In the genomic region with DNA sequence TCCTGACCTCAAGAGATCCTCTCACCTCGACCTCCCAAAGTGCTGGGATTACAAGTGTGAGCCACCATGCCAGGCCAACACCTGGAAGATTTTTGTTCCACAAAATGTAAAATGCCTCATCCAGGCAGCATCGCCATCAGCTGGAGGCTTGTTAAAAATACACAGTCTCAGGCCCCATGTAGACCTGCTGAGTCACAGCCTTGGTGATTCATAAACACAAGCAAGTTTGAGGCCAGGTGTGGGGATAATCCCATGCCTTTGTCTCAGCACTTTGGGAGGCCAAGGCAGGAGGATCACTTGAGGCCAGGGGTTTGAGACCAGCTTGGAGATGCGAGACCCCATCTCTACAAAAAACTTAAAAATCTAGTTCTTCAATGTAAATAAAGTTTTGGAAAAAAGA, we compare ENCODE assay signal across 1 cellular context.
TF ChIP-seq lines count a peak whose summit lies in the region.

No MANE protein-coding gene starts in this region.

TF ChIP-seq in HepG2, 621 proteins besides CTCF, POLR2A, EP300 and RAD21:
- TF ChIP-seq, protein P1, sequence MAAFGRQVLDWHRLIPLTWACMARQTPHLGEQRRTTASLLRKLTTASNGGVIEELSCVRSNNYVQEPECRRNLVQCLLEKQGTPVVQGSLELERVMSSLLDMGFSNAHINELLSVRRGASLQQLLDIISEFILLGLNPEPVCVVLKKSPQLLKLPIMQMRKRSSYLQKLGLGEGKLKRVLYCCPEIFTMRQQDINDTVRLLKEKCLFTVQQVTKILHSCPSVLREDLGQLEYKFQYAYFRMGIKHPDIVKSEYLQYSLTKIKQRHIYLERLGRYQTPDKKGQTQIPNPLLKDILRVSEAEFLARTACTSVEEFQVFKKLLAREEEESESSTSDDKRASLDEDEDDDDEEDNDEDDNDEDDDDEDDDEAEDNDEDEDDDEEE (CRISPR knock-in tag; IDR thresholded peaks at IDR 0.05): no peak
- no peak for TF ChIP-seq EEA1 (CRISPR knock-in tag; IDR thresholded peaks at IDR 0.05; ENCODE audit: borderline replicate concordance)
- no peak for TF ChIP-seq KDM2A (CRISPR knock-in tag; IDR thresholded peaks at IDR 0.05; ENCODE audit: borderline replicate concordance, low read depth)
- TF ChIP-seq ZFP62 (CRISPR knock-in tag; IDR thresholded peaks at IDR 0.05): no peak
- peak; percentile 88 for TF ChIP-seq FOSL2 (CRISPR knock-in tag; IDR thresholded peaks at IDR 0.05)
- TF ChIP-seq, protein P2, sequence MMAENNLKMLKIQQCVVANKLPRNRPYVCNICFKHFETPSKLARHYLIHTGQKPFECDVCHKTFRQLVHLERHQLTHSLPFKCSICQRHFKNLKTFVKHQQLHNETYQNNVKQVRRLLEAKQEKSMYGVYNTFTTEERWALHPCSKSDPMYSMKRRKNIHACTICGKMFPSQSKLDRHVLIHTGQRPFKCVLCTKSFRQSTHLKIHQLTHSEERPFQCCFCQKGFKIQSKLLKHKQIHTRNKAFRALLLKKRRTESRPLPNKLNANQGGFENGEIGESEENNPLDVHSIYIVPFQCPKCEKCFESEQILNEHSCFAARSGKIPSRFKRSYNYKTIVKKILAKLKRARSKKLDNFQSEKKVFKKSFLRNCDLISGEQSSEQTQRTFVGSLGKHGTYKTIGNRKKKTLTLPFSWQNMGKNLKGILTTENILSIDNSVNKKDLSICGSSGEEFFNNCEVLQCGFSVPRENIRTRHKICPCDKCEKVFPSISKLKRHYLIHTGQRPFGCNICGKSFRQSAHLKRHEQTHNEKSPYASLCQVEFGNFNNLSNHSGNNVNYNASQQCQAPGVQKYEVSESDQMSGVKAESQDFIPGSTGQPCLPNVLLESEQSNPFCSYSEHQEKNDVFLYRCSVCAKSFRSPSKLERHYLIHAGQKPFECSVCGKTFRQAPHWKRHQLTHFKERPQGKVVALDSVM (CRISPR knock-in tag; IDR thresholded peaks at IDR 0.05): peak; percentile 57; the same call in 1 of the 2 replicates
- peak; percentile 27; the same call in 1 of the 2 replicates for TF ChIP-seq MAFF (IDR thresholded peaks at IDR 0.05; ENCODE audit: low read depth, low read length)
- no peak for TF ChIP-seq ZNF317 (CRISPR knock-in tag; IDR thresholded peaks at IDR 0.05)
- TF ChIP-seq ZNF550 (CRISPR knock-in tag; IDR thresholded peaks at IDR 0.05; ENCODE audit: borderline replicate concordance): no peak
- peak; percentile 54; the same call in 1 of the 2 replicates for TF ChIP-seq NFE2 (CRISPR knock-in tag; IDR thresholded peaks at IDR 0.05)
- TF ChIP-seq, protein P3, sequence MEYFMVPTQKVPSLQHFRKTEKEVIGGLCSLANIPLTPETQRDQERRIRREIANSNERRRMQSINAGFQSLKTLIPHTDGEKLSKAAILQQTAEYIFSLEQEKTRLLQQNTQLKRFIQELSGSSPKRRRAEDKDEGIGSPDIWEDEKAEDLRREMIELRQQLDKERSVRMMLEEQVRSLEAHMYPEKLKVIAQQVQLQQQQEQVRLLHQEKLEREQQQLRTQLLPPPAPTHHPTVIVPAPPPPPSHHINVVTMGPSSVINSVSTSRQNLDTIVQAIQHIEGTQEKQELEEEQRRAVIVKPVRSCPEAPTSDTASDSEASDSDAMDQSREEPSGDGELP (IDR thresholded peaks at IDR 0.05; ENCODE audit: borderline replicate concordance, low read depth): peak; percentile 32; the same call in 1 of the 2 replicates
- peak; percentile 15 to 17; a peak in 1 of 4 replicates for TF ChIP-seq MAFK (conservative IDR thresholded peaks at IDR 0.05 in 1 of 2, IDR thresholded peaks at IDR 0.05 in 1 of 2; ENCODE audit: low read length in 2 of 2)
- TF ChIP-seq FOSL1 (CRISPR knock-in tag; IDR thresholded peaks at IDR 0.05; ENCODE audit: borderline replicate concordance): no peak
- TF ChIP-seq NFE2L2 (IDR thresholded peaks at IDR 0.05; ENCODE audit: low read length): peak; percentile 72
- no peak for TF ChIP-seq PCBP1 (IDR thresholded peaks at IDR 0.05; ENCODE audit: borderline replicate concordance, low read depth, low read length)
- TF ChIP-seq, protein P4, sequence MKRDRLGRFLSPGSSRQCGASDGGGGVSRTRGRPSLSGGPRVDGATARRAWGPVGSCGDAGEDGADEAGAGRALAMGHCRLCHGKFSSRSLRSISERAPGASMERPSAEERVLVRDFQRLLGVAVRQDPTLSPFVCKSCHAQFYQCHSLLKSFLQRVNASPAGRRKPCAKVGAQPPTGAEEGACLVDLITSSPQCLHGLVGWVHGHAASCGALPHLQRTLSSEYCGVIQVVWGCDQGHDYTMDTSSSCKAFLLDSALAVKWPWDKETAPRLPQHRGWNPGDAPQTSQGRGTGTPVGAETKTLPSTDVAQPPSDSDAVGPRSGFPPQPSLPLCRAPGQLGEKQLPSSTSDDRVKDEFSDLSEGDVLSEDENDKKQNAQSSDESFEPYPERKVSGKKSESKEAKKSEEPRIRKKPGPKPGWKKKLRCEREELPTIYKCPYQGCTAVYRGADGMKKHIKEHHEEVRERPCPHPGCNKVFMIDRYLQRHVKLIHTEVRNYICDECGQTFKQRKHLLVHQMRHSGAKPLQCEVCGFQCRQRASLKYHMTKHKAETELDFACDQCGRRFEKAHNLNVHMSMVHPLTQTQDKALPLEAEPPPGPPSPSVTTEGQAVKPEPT (CRISPR knock-in tag; IDR thresholded peaks at IDR 0.05; ENCODE audit: low read depth): no peak
TF ChIP-seq in HepG2: peak in this region for 7.
